ENCODE assay signal across 20 cellular contexts in the genomic region with DNA sequence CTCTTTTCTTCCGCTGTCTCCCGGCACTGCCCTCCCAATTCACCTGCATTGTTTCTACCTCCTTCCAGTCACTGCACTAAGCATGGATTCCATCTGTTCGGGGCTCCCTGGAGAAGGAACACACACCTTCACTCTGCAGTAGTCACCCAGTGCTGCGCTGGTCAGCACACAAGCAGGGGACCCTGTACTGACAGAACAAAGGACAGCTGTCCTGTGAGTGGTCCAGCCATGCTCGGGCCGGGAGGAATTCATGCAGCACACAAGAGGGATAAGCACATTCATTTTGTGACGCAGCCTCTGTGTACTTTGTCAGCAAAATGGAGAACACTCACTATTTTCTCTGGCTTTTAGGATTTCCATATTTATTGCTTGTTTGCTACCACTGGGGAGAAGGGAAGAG.
"Had no signal": no experiment of that assay in that cellular context is flagged by ENCODE, and none has a peak within 500 bp of the region (broad histone marks: within the 10 kb centered on the region; RNA-seq: fewer than 3 reads in every experiment).

No MANE protein-coding gene starts in this region.

- DNase-seq: esophagus squamous epithelium; foreskin fibroblast; left colon; mesendoderm; naive B cell; psoas muscle; sigmoid colon; stimulated activated CD4-positive, alpha-beta T cell treated with anti-CD3 and anti-CD28 coated beads, Interleukin-12 subunit alpha, Interleukin-12 subunit beta, amount 100 ng/mL, for 4 hours; stimulated activated naive CD4-positive, alpha-beta T cell treated with Interleukin-2 at 50 U/mL for 16 hours; testis; upper lobe of right lung had no signal

- H3K9me3 Mint-ChIP-seq: dendritic cell treated with granulocyte-macrophage colony-stimulating factor and Interleukin-4, amounts not matched to agents 40 ng/mL and 50 ng/mL, for 4 days had no signal

- H3K36me3 ChIP-seq: esophagus squamous epithelium, gastroesophageal sphincter, neutrophil, sigmoid colon, tibial nerve, upper lobe of right lung, vagina had no signal

- H3K27ac Mint-ChIP-seq: dendritic cell treated with granulocyte-macrophage colony-stimulating factor and Interleukin-4, amounts not matched to agents 40 ng/mL and 50 ng/mL, for 4 days; naive B cell; nephron had no signal

- H3K27ac ChIP-seq: esophagus squamous epithelium, gastroesophageal sphincter, neutrophil, psoas muscle, skin epidermis, testis, tibial nerve, upper lobe of right lung, vagina had no signal

- H3K4me1 ChIP-seq: esophagus squamous epithelium, gastroesophageal sphincter, psoas muscle, testis, tibial nerve, upper lobe of right lung, vagina had no signal

- H3K9me3 ChIP-seq: esophagus squamous epithelium, neutrophil, psoas muscle, testis, tibial nerve, upper lobe of right lung, vagina had no signal

- ATAC-seq: gastroesophageal sphincter, left colon, psoas muscle, upper lobe of right lung had no signal

- H3K36me3 Mint-ChIP-seq: naive B cell had no signal

- H3K4me3 Mint-ChIP-seq: dendritic cell treated with granulocyte-macrophage colony-stimulating factor and Interleukin-4, amounts not matched to agents 40 ng/mL and 50 ng/mL, for 4 days; naive B cell; nephron had no signal

- FAIRE-seq: colon, kidney had no signal

- H3K4me3 ChIP-seq: esophagus squamous epithelium, gastroesophageal sphincter, psoas muscle, sigmoid colon, skin epidermis, testis, tibial nerve, upper lobe of right lung, vagina had no signal

- H3K27me3 ChIP-seq: sigmoid colon, testis, tibial nerve, upper lobe of right lung, vagina had no signal

- H3K4me1 Mint-ChIP-seq: naive B cell had no signal

- H3K27me3 Mint-ChIP-seq: dendritic cell treated with granulocyte-macrophage colony-stimulating factor and Interleukin-4, amounts not matched to agents 40 ng/mL and 50 ng/mL, for 4 days had no signal
